10 cellular contexts compared by ENCODE assay signal in genomic region chr1:36207339-36207738, GRCh38. TPM values are rescaled to one million over a fixed set of nuclear protein-coding genes. Genes with fewer than 3 reads are reported as not detected.
DNase-seq lines count a peak whose midpoint lies in the region; ATAC-seq lines count a peak whose summit lies in the region.
"Had no signal": no experiment of that assay in that cellular context is flagged by ENCODE, and none has a peak within 500 bp of the region (broad histone marks: within the 10 kb centered on the region; RNA-seq: fewer than 3 reads in every experiment).

No MANE protein-coding gene starts in this region.

- H3K27me3 Mint-ChIP-seq in memory B cell = peaks cover 5% of the 10 kb centered on the region
- H3K27me3 Mint-ChIP-seq: activated naive CD8-positive, alpha-beta T cell had no signal

- H3K4me3 Mint-ChIP-seq in memory B cell = no peak overlapping the region
- H3K4me3 Mint-ChIP-seq: activated naive CD8-positive, alpha-beta T cell; CD14-positive monocyte had no signal

- H3K36me3 ChIP-seq in aorta (ENCODE audit: control insufficient read depth in 1 of 2, insufficient read depth in 2 of 2, low read length in 1 of 2) = no peaks in the 10 kb centered on the region

- H3K27me3 ChIP-seq in aorta (ENCODE audit: control insufficient read depth in 1 of 2, insufficient read depth in 2 of 2, low read length in 1 of 2) = no peaks in the 10 kb centered on the region

- ATAC-seq in Right ventricle myocardium inferior (peak; percentile 32), memory B cell (ENCODE audit: low read depth) (peak; percentile 60), aorta (ENCODE audit: low FRiP score) (peak; percentile 76), GM19467 (IDR thresholded peaks at IDR 0.05; ENCODE audit: unreplicated experiment) (no peak)

- H3K9me3 ChIP-seq in aorta (ENCODE audit: control insufficient read depth, low read length) = no peaks in the 10 kb centered on the region

- peak overlapping the region; percentile 69 for H3K27ac Mint-ChIP-seq in memory B cell

- H3K4me1 Mint-ChIP-seq in memory B cell = peaks cover 8% of the 10 kb centered on the region

- 0 to 5% methylated on average over 6 of the region's 6 CpGs for WGBS in aorta, 2 donors

- H3K9me3 Mint-ChIP-seq in memory B cell = no peaks in the 10 kb centered on the region

- H3K36me3 Mint-ChIP-seq in memory B cell = no peaks in the 10 kb centered on the region
- H3K36me3 Mint-ChIP-seq: activated naive CD8-positive, alpha-beta T cell; CD14-positive monocyte had no signal

- no peak overlapping the region for H3K4me3 ChIP-seq in aorta (ENCODE audit: low read length in 2 of 2)

- H3K27ac ChIP-seq in caudate nucleus (ENCODE audit: low read depth, low read length) (peak overlapping the region; percentile 13), aorta (ENCODE audit: low read depth in 1 of 2, low read length in 2 of 2) (no peak overlapping the region)

- intact Hi-C loops in Right ventricle myocardium inferior (cut with DNase I) (no loop called here), cardiac septum (cut with DNase I) (no loop called here), aorta (cut with DNase I) (no loop called here)

- peak; percentile 76 for DNase-seq in Right ventricle myocardium inferior (ENCODE audit: missing footprints)
- no peak for DNase-seq in cardiac septum (ENCODE audit: low spot score)
- DNase-seq in caudate nucleus (lab: John Stamatoyannopoulos, UW) = peak in 22 of 61 donors; percentile 3 to 63 (median 20)
- no peak for DNase-seq in memory B cell (ENCODE audit: low spot score in 2 of 2)
- DNase-seq in aorta = peak; percentile 92
- DNase-seq in glomerular visceral epithelial cell (ENCODE audit: extremely low spot score) = no peak
- no peak for DNase-seq in DMS79 treated with DMSO at 0.1 percent for 48 hours (lab: John Stamatoyannopoulos, UW)

- H3K4me1 ChIP-seq in aorta (ENCODE audit: control insufficient read depth in 1 of 2, insufficient read depth in 2 of 2, low read length in 2 of 2) = peaks cover 0 to 2% of the 10 kb centered on the region in 2 donors

RNA-seq across cellular contexts. Expression of gene THRAP3, which starts 16.9 kb away (rescaled TPM):
- total RNA-seq in Right ventricle myocardium inferior (60.1 TPM), cardiac septum (86.5 TPM), aorta (10 to 100 TPM; 85.3 to 91.5 TPM)
- 10 to 100 TPM; 31.6 to 46.7 TPM for polyA plus RNA-seq in aorta

RNA-seq across cellular contexts. Expression of gene MAP7D1, which starts 51.4 kb away (rescaled TPM):
- total RNA-seq in Right ventricle myocardium inferior = 383 TPM
- 262 TPM for total RNA-seq in cardiac septum
- 100 to 1,000 TPM; 113 to 133 TPM for total RNA-seq in aorta
- polyA plus RNA-seq in aorta = 10 to 100 TPM; 52.8 to 81.2 TPM

RNA-seq across cellular contexts. Expression of gene TRAPPC3, which starts 58.1 kb away (rescaled TPM):
- total RNA-seq in Right ventricle myocardium inferior (53.9 TPM), cardiac septum (47.9 TPM), aorta (10 to 100 TPM; 55.6 to 61.7 TPM)
- polyA plus RNA-seq in aorta = 10 to 100 TPM; 81.0 to 90.7 TPM

Comparison
In these comparisons a context has a peak if more than half of its experiments do, and no peak if none do; other contexts are left out.
1. DNase-seq: peak in Right ventricle myocardium inferior (single experiment) and aorta (2 of 2); none in cardiac septum (single experiment), memory B cell (0 of 2), glomerular visceral epithelial cell (single experiment) and DMS79 treated with DMSO at 0.1 percent for 48 hours (single experiment).